In genomic region chr1:212247179-212247721, GRCh38 we compare ENCODE assay signal across 14 cellular contexts. TPM values are rescaled to one million over a fixed set of nuclear protein-coding genes. Genes with fewer than 3 reads are reported as not detected.
A peak's percentile ranks its signal among the peaks of the same experiment; 100 is the strongest.
DNase-seq lines count a peak whose midpoint lies in the region; TF ChIP-seq lines count a peak whose summit lies in the region.
"Had no signal": no experiment of that assay in that cellular context is flagged by ENCODE, and none has a peak within 500 bp of the region (broad histone marks: within the 10 kb centered on the region; RNA-seq: fewer than 3 reads in every experiment).

No MANE protein-coding gene starts in this region.

- TF ChIP-seq POLR2A in esophagus squamous epithelium (IDR thresholded peaks at IDR 0.05) = no peak

- CTCF ChIA-PET in A673 (lab: Charles Lee) = no interaction called here

- TF ChIP-seq CTCF in A673 (conservative IDR thresholded peaks at IDR 0.05; ENCODE audit: low read depth, low read length) = no peak
- TF ChIP-seq CTCF in esophagus squamous epithelium (IDR thresholded peaks at IDR 0.05) = no peak

- H3K4me3 ChIP-seq in A673 (ENCODE audit: low read depth, low read length, poor library complexity, severe bottlenecking) (no peak overlapping the region), esophagus squamous epithelium (peak overlapping the region in 1 of 4 donors; percentile 15)
- H3K4me3 ChIP-seq: colonic mucosa had no signal

- no peaks in the 10 kb centered on the region for H3K4me1 ChIP-seq in A673 (ENCODE audit: insufficient read depth, low read length, poor library complexity, severe bottlenecking)
- peaks cover 0 to 25% (median 4%) of the 10 kb centered on the region in 3 donors for H3K4me1 ChIP-seq in esophagus squamous epithelium
- H3K4me1 ChIP-seq: colonic mucosa had no signal

- DNase-seq in A673 (ENCODE audit: low spot score) (peak; percentile 9), MV-4-11 (lab: John Stamatoyannopoulos, UW) (peak; percentile 25), esophagus squamous epithelium (lab: John Stamatoyannopoulos, UW) (no peak), lung microvascular endothelial cell (ENCODE audit: low read depth in 2 of 2) (peak; percentile 68 to 69), NCI-H82 (lab: John Stamatoyannopoulos, UW) (no peak), KG1 (lab: John Stamatoyannopoulos, UW) (no peak), T-helper 9 cell (no peak), NCI-H1048 (lab: John Stamatoyannopoulos, UW) (no peak)
- DNase-seq: ACHN; activated T-cell treated with anti-CD3 and anti-CD28 coated beads, Interleukin-2, amount 50 U/mL, for 1 hour; colonic mucosa; NCI-H1092; NCI-H526; SHP77 had no signal

- POLR2A ChIA-PET in A673 (lab: Charles Lee; ENCODE audit: low non-redundant PET) = no interaction called here

- H3K9me3 ChIP-seq in A673 (ENCODE audit: low read depth, low read length, poor library complexity, severe bottlenecking) (no peaks in the 10 kb centered on the region), esophagus squamous epithelium (no peaks in the 10 kb centered on the region)
- H3K9me3 ChIP-seq: colonic mucosa had no signal

- no peaks in the 10 kb centered on the region for H3K36me3 ChIP-seq in A673 (ENCODE audit: insufficient read depth, low read length, poor library complexity, severe bottlenecking)
- H3K36me3 ChIP-seq in esophagus squamous epithelium = no peaks in the 10 kb centered on the region
- H3K36me3 ChIP-seq: colonic mucosa had no signal

- WGBS in esophagus squamous epithelium, 2 donors = 67 to 68% methylated on average over 5 to 8 of the region's 8 CpGs

- no peaks in the 10 kb centered on the region for H3K27me3 ChIP-seq in A673 (replicated peaks; ENCODE audit: insufficient read depth, low read depth, low read length, poor library complexity)
- H3K27me3 ChIP-seq in esophagus squamous epithelium = no peaks in the 10 kb centered on the region
- H3K27me3 ChIP-seq: colonic mucosa had no signal

- H3K27ac ChIP-seq in A673 (ENCODE audit: low read depth, low read length, poor library complexity, severe bottlenecking) = no peak overlapping the region
- peak overlapping the region in 3 of 4 donors; percentile 38 to 62 (median 42) for H3K27ac ChIP-seq in esophagus squamous epithelium
- H3K27ac ChIP-seq: colonic mucosa had no signal

- BruUV-seq in A673 (replicated peaks; lab: Mats Ljungman, UMichigan) = no TSS peak

- intact Hi-C loops in A673 (cut with micrococcal nuclease; ENCODE audit: unreplicated experiment) (no loop called here), esophagus squamous epithelium (cut with DNase I) (no loop called here)

RNA-seq across cellular contexts. Expression of gene PPP2R5A, which starts 38.0 kb away (rescaled TPM):
- total RNA-seq in A673 (2021) (13.9 and 16.7 TPM in 2 replicates), esophagus squamous epithelium (10 to 100 TPM; 57.5 to 78.8 (median 63.7) TPM), lung microvascular endothelial cell (25.1 and 37.1 TPM in 2 replicates)

Comparison
In these comparisons a context has a peak if more than half of its experiments do, and no peak if none do; other contexts are left out.
1. DNase-seq: peak in A673 (single experiment), MV-4-11 (single experiment) and lung microvascular endothelial cell (2 of 2); none in esophagus squamous epithelium (single experiment), NCI-H82 (single experiment), KG1 (single experiment), T-helper 9 cell (single experiment) and NCI-H1048 (single experiment).